Comparison of ENCODE assay signal across 1 cellular context in the genomic region with DNA sequence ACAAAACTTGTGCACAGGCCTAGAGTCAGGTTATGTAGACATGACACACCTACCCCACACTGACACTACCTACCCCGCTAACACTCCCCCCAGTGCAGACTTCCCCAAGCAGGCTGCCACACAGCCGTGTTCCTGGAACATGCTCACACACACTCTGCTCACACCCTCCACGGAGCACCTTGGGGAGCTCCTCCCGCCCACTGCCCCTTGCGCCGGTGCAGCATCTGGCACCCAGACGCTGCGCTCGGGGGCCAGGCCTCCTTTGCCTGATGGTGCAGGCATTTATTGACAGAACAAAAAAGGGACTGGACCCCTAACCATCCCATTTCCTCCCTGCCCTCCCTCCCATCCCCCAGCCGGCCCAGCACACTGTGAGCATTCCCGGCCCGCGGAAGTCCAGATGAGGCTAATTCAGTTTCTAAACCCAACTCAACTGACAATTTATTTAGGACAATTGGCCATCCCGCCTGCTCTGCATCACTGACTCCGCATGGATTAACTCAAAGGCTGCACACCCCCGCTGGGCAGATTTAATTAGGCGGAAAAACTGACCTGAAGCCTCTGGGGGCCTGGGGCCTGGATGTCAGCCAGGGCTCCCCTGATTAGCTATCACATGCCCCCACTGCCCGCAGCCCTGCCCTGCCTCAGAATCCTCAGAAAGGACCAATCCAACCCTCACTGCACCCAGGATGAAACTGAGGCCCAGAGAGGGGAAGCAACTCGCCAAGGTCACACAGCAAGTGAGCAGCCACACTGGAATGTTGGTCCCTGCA.
TF ChIP-seq lines count a peak whose summit lies in the region.

No MANE protein-coding gene starts in this region.

TF ChIP-seq in GM23338, 12 proteins besides CTCF, POLR2A, EP300 and RAD21 (continued from another document):
- no peak for TF ChIP-seq NANOG (IDR thresholded peaks at IDR 0.05; ENCODE audit: borderline replicate concordance)
- no peak for TF ChIP-seq STAT1 (IDR thresholded peaks at IDR 0.05; ENCODE audit: unreplicated experiment)
- TF ChIP-seq POLR2AphosphoS5 (IDR thresholded peaks at IDR 0.05; ENCODE audit: low read depth) = no peak
- TF ChIP-seq JUNB (IDR thresholded peaks at IDR 0.05; ENCODE audit: unreplicated experiment) = no peak
